Comparison of ENCODE assay signal across 8 cellular contexts in the genomic region with DNA sequence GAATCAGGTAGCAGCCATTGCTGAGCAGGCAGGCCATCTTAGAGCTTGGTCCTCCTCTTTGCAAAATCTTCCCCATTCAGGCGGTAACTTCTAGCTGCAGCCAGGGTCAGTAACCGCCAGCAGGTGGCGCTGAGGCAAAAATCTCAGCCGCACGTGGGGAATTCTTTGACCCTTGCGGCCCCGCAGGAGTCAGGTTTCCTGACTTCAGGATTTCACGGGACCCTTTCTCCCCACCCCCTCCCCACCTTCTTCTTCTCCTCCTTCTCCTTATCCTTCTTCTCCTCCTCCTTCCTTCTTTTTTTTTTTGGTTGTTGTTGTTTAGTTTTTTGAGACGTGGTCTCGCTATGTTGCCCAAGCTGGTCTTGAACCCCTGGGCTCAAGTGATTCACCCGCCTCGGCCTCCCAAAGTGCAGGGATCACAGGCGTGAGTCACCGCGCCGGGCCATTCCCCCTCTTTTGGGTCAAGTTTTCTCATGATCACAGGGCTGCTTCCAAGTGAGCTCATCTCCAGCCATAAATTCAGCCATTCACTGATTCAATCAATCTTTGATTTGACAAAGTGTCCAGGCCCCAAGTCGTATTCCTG. TPM values are rescaled to one million over a fixed set of nuclear protein-coding genes. Genes with fewer than 3 reads are reported as not detected.
DNase-seq lines count a peak whose midpoint lies in the region; ATAC-seq and TF ChIP-seq lines count a peak whose summit lies in the region.

No MANE protein-coding gene starts in this region.

- WGBS in H9 (ENCODE audit: extremely low coverage, insufficient read length, low lambda C conversion rate) = no CpG with 5 or more reads among the region's 17 CpGs

- no peak overlapping the region for H2BK5ac ChIP-seq in H9 (ENCODE audit: insufficient read length, low read length)

- no peak overlapping the region for H2BK20ac ChIP-seq in H9 (ENCODE audit: low read depth, low read length, poor library complexity, severe bottlenecking)

- H3K27ac Mint-ChIP-seq in H9 = peak overlapping the region in 2 of 3 experiments; percentile 46 to 60; a peak in 2 of 7 replicates
- H3K27ac Mint-ChIP-seq in activated T-cell treated with anti-CD3 and anti-CD28 coated beads, Interleukin-2, amount 50 U/mL, for 72 hours = no peak overlapping the region

- H3K4me1 Mint-ChIP-seq in H9 = peaks cover 37 to 41% of the 10 kb centered on the region in 2 experiments
- H3K4me1 Mint-ChIP-seq in activated T-cell treated with anti-CD3 and anti-CD28 coated beads, Interleukin-2, amount 50 U/mL, for 72 hours (ENCODE audit: low read depth) = peaks cover 23% of the 10 kb centered on the region

- POLR2A ChIA-PET in Panc1 (lab: Charles Lee) = interaction anchor here (0.6 kb wide), 1 partner anchor 197 kb away, joined by 15 read pairs; no protein-coding TSS in a partner anchor

- H2AFZ ChIP-seq in H9 (ENCODE audit: low read length) (peak overlapping the region; percentile 27), osteoblast (ENCODE audit: low read length) (peak overlapping the region; percentile 62)

- H3K36me3 Mint-ChIP-seq in H9 (ENCODE audit: insufficient read depth in 1 of 3, low read depth in 3 of 3) = peaks cover 0 to 7% (median 0%) of the 10 kb centered on the region in 3 experiments; a peak in 2 of 7 replicates
- H3K36me3 Mint-ChIP-seq in activated T-cell treated with anti-CD3 and anti-CD28 coated beads, Interleukin-2, amount 50 U/mL, for 72 hours (ENCODE audit: insufficient read depth in 2 of 2) = no peaks in the 10 kb centered on the region

- no peaks in the 10 kb centered on the region for H3K23me2 ChIP-seq in H9 (ENCODE audit: insufficient read length, low read depth, low read length, poor library complexity, severe bottlenecking)

- no peak overlapping the region for H3K4ac ChIP-seq in H9 (ENCODE audit: low read depth, low read length)

- no peak overlapping the region for H3K23ac ChIP-seq in H9 (ENCODE audit: insufficient read length, low read depth, low read length)

- H2BK12ac ChIP-seq in H9 (ENCODE audit: insufficient read length, low read depth, low read length) = no peak overlapping the region

- H3K56ac ChIP-seq in H9 (ENCODE audit: insufficient read length, low read depth, low read length) = no peak overlapping the region

- H3K79me2 ChIP-seq in H9 (ENCODE audit: insufficient read depth, low read length) = no peaks in the 10 kb centered on the region
- no peaks in the 10 kb centered on the region for H3K79me2 ChIP-seq in osteoblast (ENCODE audit: insufficient read depth, low read length)

- intact Hi-C loops in Panc1 (cut with micrococcal nuclease; ENCODE audit: unreplicated experiment) = loop anchor here (10.0 kb wide), 1 partner anchor 239 kb away; no protein-coding TSS in a partner anchor

- peak overlapping the region in 1 of 2 experiments; percentile 63; a peak in 2 of 5 replicates for H3K4me3 Mint-ChIP-seq in H9
- H3K4me3 Mint-ChIP-seq in activated T-cell treated with anti-CD3 and anti-CD28 coated beads, Interleukin-2, amount 50 U/mL, for 72 hours = peak overlapping the region in 1 of 2 donors; percentile 80

- peak; percentile 74 for ATAC-seq in Panc1
- ATAC-seq in activated T-cell treated with anti-CD3 and anti-CD28 coated beads, Interleukin-2, amount 50 U/mL, for 72 hours (replicated peaks in 1 of 2) = peak; percentile 57 to 59
- ATAC-seq in thoracic aorta (ENCODE audit: insufficient number of reproducible peaks, low FRiP score, low read depth) = peak; percentile 19
- ATAC-seq in GM18909 (IDR thresholded peaks at IDR 0.05; ENCODE audit: poor library complexity, unreplicated experiment) = no peak

- H3K27ac ChIP-seq in BLaER1 = no peak overlapping the region
- no peak overlapping the region for H3K27ac ChIP-seq in H9 (ENCODE audit: insufficient read length, low read depth, low read length)
- H3K27ac ChIP-seq in Panc1 (ENCODE audit: low read length) = no peak overlapping the region
- H3K27ac ChIP-seq in osteoblast (ENCODE audit: low read depth, low read length) = no peak overlapping the region
- no peak overlapping the region for H3K27ac ChIP-seq in thoracic aorta

- H4K5ac ChIP-seq in H9 (ENCODE audit: insufficient read length, low read depth, low read length) = no peak overlapping the region

- H3K4me3 ChIP-seq in BLaER1 = no peak overlapping the region
- no peak overlapping the region for H3K4me3 ChIP-seq in Panc1 (ENCODE audit: low read depth in 2 of 2, low read length in 2 of 2)
- no peak overlapping the region for H3K4me3 ChIP-seq in foreskin fibroblast (ENCODE audit: low read depth in 1 of 2, low read length in 2 of 2)
- no peak overlapping the region for H3K4me3 ChIP-seq in osteoblast (ENCODE audit: insufficient read depth, low read length)
- no peak overlapping the region for H3K4me3 ChIP-seq in thoracic aorta

- H3K14ac ChIP-seq in H9 (ENCODE audit: insufficient read depth, low read length) = no peak overlapping the region

- DNase-seq in H9 = peak; percentile 84
- peak; percentile 28 for DNase-seq in Panc1 (ENCODE audit: low read depth, low spot score)
- DNase-seq in activated T-cell treated with anti-CD3 and anti-CD28 coated beads, Interleukin-2, amount 50 U/mL, for 72 hours = peak; percentile 56 to 69
- DNase-seq in foreskin fibroblast = peak; percentile 73 to 81
- peak; percentile 92 for DNase-seq in osteoblast (ENCODE audit: insufficient read length, low spot score, missing footprints)
- DNase-seq in thoracic aorta (ENCODE audit: low spot score) = no peak

- no TSS peak for BruUV-seq in Panc1 (replicated peaks; lab: Mats Ljungman, UMichigan)

- H3K18ac ChIP-seq in H9 (ENCODE audit: insufficient read length, low read depth, low read length) = no peak overlapping the region

- CTCF ChIA-PET in Panc1 (lab: Charles Lee) = interaction anchor here (0.5 to 6.8 kb wide), 17 partner anchors 9 to 224 kb away, joined by 3 to 151 read pairs (median 4); no protein-coding TSS in a partner anchor

- TF ChIP-seq CTCF in H9 (conservative IDR thresholded peaks at IDR 0.05) (peak; percentile 96), Panc1 (IDR thresholded peaks at IDR 0.05) (peak; percentile 95), foreskin fibroblast (IDR thresholded peaks at IDR 0.05; ENCODE audit: low read depth, low read length) (peak; percentile 89), osteoblast (IDR thresholded peaks at IDR 0.05; ENCODE audit: extremely low read depth, low read depth, low read length) (peak; percentile 94), thoracic aorta (IDR thresholded peaks at IDR 0.05) (peak; percentile 87)

- H4K20me1 ChIP-seq in BLaER1 (no peaks in the 10 kb centered on the region), H9 (ENCODE audit: control insufficient read depth, insufficient read depth, insufficient read length) (no peaks in the 10 kb centered on the region), osteoblast (ENCODE audit: insufficient read depth, low read length) (no peaks in the 10 kb centered on the region)

- H3K4me2 ChIP-seq in BLaER1 (peak overlapping the region; percentile 78; the same call in 1 of the 2 replicates), H9 (ENCODE audit: insufficient read depth, insufficient read length, low read length) (peak overlapping the region; percentile 45), osteoblast (ENCODE audit: insufficient read depth, low read length) (peak overlapping the region; percentile 34)

- H3K4me1 ChIP-seq in BLaER1 = peaks cover 12% of the 10 kb centered on the region
- H3K4me1 ChIP-seq in H9 (ENCODE audit: insufficient read depth, low read length) = peaks cover 10% of the 10 kb centered on the region; the same call in 1 of the 2 replicates
- peaks cover 5% of the 10 kb centered on the region; the same call in 1 of the 2 replicates for H3K4me1 ChIP-seq in Panc1 (ENCODE audit: control insufficient read depth, insufficient read depth, low read length)
- peaks cover 7% of the 10 kb centered on the region for H3K4me1 ChIP-seq in osteoblast (ENCODE audit: insufficient read depth, low read length)
- peaks cover 6 to 8% of the 10 kb centered on the region in 2 donors for H3K4me1 ChIP-seq in thoracic aorta (ENCODE audit: control insufficient read depth in 1 of 2, low read depth in 2 of 2)

- no peak overlapping the region for H2BK120ac ChIP-seq in H9 (ENCODE audit: low read depth, low read length, poor library complexity, severe bottlenecking)

- peaks cover 0 to 4% of the 10 kb centered on the region in 2 experiments; a peak in 3 of 5 replicates for H3K9me3 Mint-ChIP-seq in H9
- H3K9me3 Mint-ChIP-seq in activated T-cell treated with anti-CD3 and anti-CD28 coated beads, Interleukin-2, amount 50 U/mL, for 72 hours = no peaks in the 10 kb centered on the region

- H3T11ph ChIP-seq in H9 (ENCODE audit: low read length) = no peak overlapping the region

- H2AK5ac ChIP-seq in H9 (ENCODE audit: insufficient read length, low read length) = no peak overlapping the region

- no peaks in the 10 kb centered on the region; the same call in 1 of the 2 replicates for H3K27me3 Mint-ChIP-seq in H9 (ENCODE audit: low read depth)
- no peaks in the 10 kb centered on the region for H3K27me3 Mint-ChIP-seq in activated T-cell treated with anti-CD3 and anti-CD28 coated beads, Interleukin-2, amount 50 U/mL, for 72 hours (ENCODE audit: low read depth)

- H3K79me1 ChIP-seq in H9 (ENCODE audit: insufficient read depth, low read depth, low read length, poor library complexity, severe bottlenecking) = no peaks in the 10 kb centered on the region

- H3K9me3 ChIP-seq in BLaER1 (no peaks in the 10 kb centered on the region), H9 (ENCODE audit: control insufficient read depth, low read depth, low read length) (no peaks in the 10 kb centered on the region), Panc1 (ENCODE audit: control insufficient read depth, insufficient read depth, low read depth, low read length) (no peaks in the 10 kb centered on the region), osteoblast (ENCODE audit: low read depth, low read length) (no peaks in the 10 kb centered on the region), thoracic aorta (no peaks in the 10 kb centered on the region)

- H3K9ac ChIP-seq in BLaER1 = no peak overlapping the region
- H3K9ac ChIP-seq in H9 (ENCODE audit: extremely low read depth, insufficient read length, low read length) = no peak overlapping the region

- H3K36me3 ChIP-seq in BLaER1 = no peaks in the 10 kb centered on the region
- H3K36me3 ChIP-seq in Panc1 (ENCODE audit: control insufficient read depth, insufficient read depth, low read length) = no peaks in the 10 kb centered on the region
- H3K36me3 ChIP-seq in osteoblast (ENCODE audit: insufficient read depth, low read length) = no peaks in the 10 kb centered on the region
- H3K36me3 ChIP-seq in thoracic aorta = no peaks in the 10 kb centered on the region

- no peak overlapping the region for H4K91ac ChIP-seq in H9 (ENCODE audit: insufficient read length, low read depth, low read length)

- no peak overlapping the region for H4K8ac ChIP-seq in H9 (replicated peaks; ENCODE audit: insufficient read length, low read depth, low read length)

- no peak overlapping the region for H2BK15ac ChIP-seq in H9 (ENCODE audit: low read depth, low read length)

- in situ Hi-C loops in Panc1 (cut with HindIII; ENCODE audit: low pct_unique_long_range_greater_than_20kb, low sequenced_read_pairs) = no loop called here

- H3K27me3 ChIP-seq in BLaER1 = no peaks in the 10 kb centered on the region
- no peaks in the 10 kb centered on the region for H3K27me3 ChIP-seq in H9 (ENCODE audit: insufficient read depth, low read length)
- no peaks in the 10 kb centered on the region for H3K27me3 ChIP-seq in Panc1 (ENCODE audit: control insufficient read depth, insufficient read depth, low read length)
- H3K27me3 ChIP-seq in osteoblast (ENCODE audit: insufficient read depth, low read length) = no peaks in the 10 kb centered on the region
- H3K27me3 ChIP-seq in thoracic aorta (replicated peaks; ENCODE audit: insufficient read depth) = no peaks in the 10 kb centered on the region

RNA-seq across cellular contexts. Expression of a gene that starts 33.4 kb away (rescaled TPM):
- total RNA-seq in H9 (2021) = 124 and 126 TPM in 2 replicates
- 12.6 TPM for total RNA-seq in Panc1 (2021; ENCODE audit: unreplicated experiment)
- 9.5 TPM for polyA plus RNA-seq in Panc1 (2012; ENCODE audit: insufficient read length)
- under 1 TPM in 1 of 2 donors, not detected in 1; 0.19 TPM for total RNA-seq in activated T-cell treated with anti-CD3 and anti-CD28 coated beads, Interleukin-2, amount 50 U/mL, for 72 hours
- total RNA-seq in osteoblast = 10.0 and 11.2 TPM in 2 replicates
- 100 to 1,000 TPM in 1 of 2 donors, 10 to 100 TPM in 1; 49.1 to 105 TPM for total RNA-seq in thoracic aorta

RNA-seq across cellular contexts. Expression of a gene that starts 52.6 kb away (rescaled TPM):
- 38.4 and 39.0 TPM in 2 replicates for total RNA-seq in H9 (2021)
- total RNA-seq in Panc1 (2021; ENCODE audit: unreplicated experiment) = 81.2 TPM
- polyA plus RNA-seq in Panc1 (2012; ENCODE audit: insufficient read length) = 95.3 TPM
- under 1 TPM; 0.49 to 0.96 TPM for total RNA-seq in activated T-cell treated with anti-CD3 and anti-CD28 coated beads, Interleukin-2, amount 50 U/mL, for 72 hours
- total RNA-seq in osteoblast = 6.5 TPM in 2 replicates
- total RNA-seq in thoracic aorta = 10 to 100 TPM; 26.4 to 34.9 TPM
